Comparison of ENCODE assay signal across 1 cellular context in genomic region chr19:10717356-10718204, GRCh38.
TF ChIP-seq lines count a peak whose summit lies in the region.

TSS of gene DNM2 (plus strand) at chr19:10718079. CDS start at chr19:10718243, 164 bp downstream.

TF ChIP-seq in K562, 482 proteins besides CTCF, POLR2A, EP300 and RAD21 (continued from another document and continues in another):
- TF ChIP-seq MGA (IDR thresholded peaks at IDR 0.05) (no peak; the same call in 1 of the 2 replicates), FUS (optimal IDR thresholded peaks at IDR 0.05; ENCODE audit: low read depth, low read length) (no peak), ZNF316 (IDR thresholded peaks at IDR 0.05) (no peak), HCFC1 (IDR thresholded peaks at IDR 0.05; ENCODE audit: low read depth, low read length) (peak; percentile 94), FOXJ3 (CRISPR knock-in tag; IDR thresholded peaks at IDR 0.05) (no peak), ZNF449 (CRISPR knock-in tag; IDR thresholded peaks at IDR 0.05) (no peak), ZFP91 (CRISPR knock-in tag; IDR thresholded peaks at IDR 0.05) (no peak), TFE3 (CRISPR knock-in tag; IDR thresholded peaks at IDR 0.05) (no peak), KDM2B (CRISPR knock-in tag; IDR thresholded peaks at IDR 0.05) (no peak), GTF2E2 (tag; IDR thresholded peaks at IDR 0.05) (no peak), SLC30A9 (CRISPR knock-in tag; IDR thresholded peaks at IDR 0.05) (no peak), HNRNPL (IDR thresholded peaks at IDR 0.05; ENCODE audit: low read depth, low read length) (no peak), FOXO4 (CRISPR knock-in tag; IDR thresholded peaks at IDR 0.05) (no peak), SAFB2 (IDR thresholded peaks at IDR 0.05; ENCODE audit: borderline replicate concordance, low read depth, low read length, severe bottlenecking) (no peak), ZNF318 (IDR thresholded peaks at IDR 0.05; ENCODE audit: borderline replicate concordance in 1 of 2, low read depth in 1 of 2) (no peak), SRSF7 (optimal IDR thresholded peaks at IDR 0.05; ENCODE audit: low read depth, low read length) (no peak), ZNF77 (CRISPR knock-in tag; IDR thresholded peaks at IDR 0.05) (no peak), NCOA6 (IDR thresholded peaks at IDR 0.05) (no peak), ZKSCAN1 (IDR thresholded peaks at IDR 0.05; ENCODE audit: low read depth, low read length) (no peak), SNRNP70 (optimal IDR thresholded peaks at IDR 0.05; ENCODE audit: low read depth, low read length) (no peak), NR1H2 (CRISPR knock-in tag; IDR thresholded peaks at IDR 0.05) (no peak), NRF1 (conservative IDR thresholded peaks at IDR 0.05 in 1 of 2, IDR thresholded peaks at IDR 0.05 in 1 of 2) (peak; percentile 70 to 75), HOMEZ (CRISPR knock-in tag; IDR thresholded peaks at IDR 0.05) (no peak), DACH1 (IDR thresholded peaks at IDR 0.05; ENCODE audit: partially characterized antibody) (no peak), ZFPM2 (CRISPR knock-in tag; IDR thresholded peaks at IDR 0.05) (no peak), DIDO1 (tag; IDR thresholded peaks at IDR 0.05; ENCODE audit: low read depth) (no peak), RUNX1 (IDR thresholded peaks at IDR 0.05; ENCODE audit: low read depth) (no peak)
